ENCODE assay signal across 8 cellular contexts in genomic region chr9:82332018-82332773, GRCh38.
DNase-seq lines count a peak whose midpoint lies in the region; ATAC-seq and TF ChIP-seq lines count a peak whose summit lies in the region.
"Had no signal": no experiment of that assay in that cellular context is flagged by ENCODE, and none has a peak within 500 bp of the region (broad histone marks: within the 10 kb centered on the region; RNA-seq: fewer than 3 reads in every experiment).

No MANE protein-coding gene starts in this region.

- no peaks in the 10 kb centered on the region for H3K9me2 ChIP-seq in PC-3 (replicated peaks; ENCODE audit: low read length)

- H3K4me3 ChIP-seq in PC-3 (ENCODE audit: low read length) (peak overlapping the region; percentile 48; the same call in 1 of the 2 replicates), fibroblast of villous mesenchyme (ENCODE audit: low read depth, low read length) (no peak overlapping the region)
- H3K4me3 ChIP-seq: coronary artery had no signal

- H3K9me3 ChIP-seq in PC-3 (ENCODE audit: low read length): no peaks in the 10 kb centered on the region

- CTCF ChIA-PET in PC-3 (lab: Charles Lee): no interaction called here

- H2AFZ ChIP-seq in PC-3 (ENCODE audit: low read length): peak overlapping the region; percentile 82

- no peaks in the 10 kb centered on the region for H3K36me3 ChIP-seq in PC-3 (ENCODE audit: low read depth, low read length)

- peak overlapping the region; percentile 79 for H3K4me2 ChIP-seq in PC-3 (ENCODE audit: low read length)

- intact Hi-C loops in PC-3 (cut with micrococcal nuclease): no loop called here

- DNase-seq in H4 (ENCODE audit: low spot score) (peak; percentile 56), PC-3 (peak; percentile 75), fibroblast of villous mesenchyme (ENCODE audit: low read depth) (peak; percentile 64), stromal cell of bone marrow (ENCODE audit: low read depth) (peak; percentile 17), NCI-H1930 (lab: John Stamatoyannopoulos, UW) (no peak), GF-D8 (lab: John Stamatoyannopoulos, UW) (no peak)
- DNase-seq in activated T-cell treated with anti-CD3 and anti-CD28 coated beads, Interleukin-2, amount 50 U/mL, for 1 hour: no peak

- H3K27me3 ChIP-seq in PC-3 (ENCODE audit: low read length): no peaks in the 10 kb centered on the region

- POLR2A ChIA-PET in PC-3 (lab: Charles Lee; ENCODE audit: unreplicated experiment): interaction anchor here (0.7 kb wide), 1 partner anchor 228 kb away, joined by 3 read pairs; no protein-coding TSS in a partner anchor

- H4K20me1 ChIP-seq in PC-3 (ENCODE audit: low read length): no peaks in the 10 kb centered on the region

- no TSS peak for BruUV-seq in PC-3 (replicated peaks; lab: Mats Ljungman, UMichigan)

- H3K9ac ChIP-seq in PC-3 (ENCODE audit: low read length): no peak overlapping the region

- H3F3A ChIP-seq in PC-3 (ENCODE audit: low read length, unreplicated experiment): peaks cover 4% of the 10 kb centered on the region

- no peaks in the 10 kb centered on the region for H3K79me2 ChIP-seq in PC-3 (ENCODE audit: low read length)

- no peak for TF ChIP-seq CTCF in PC-3 (conservative IDR thresholded peaks at IDR 0.05; ENCODE audit: low read depth, low read length)
- TF ChIP-seq CTCF in fibroblast of villous mesenchyme (IDR thresholded peaks at IDR 0.05; ENCODE audit: insufficient read depth, low read depth, low read length): no peak

- peak overlapping the region; percentile 76 for H3K27ac ChIP-seq in PC-3 (ENCODE audit: low read length)
- H3K27ac ChIP-seq: coronary artery had no signal

- H3K4me1 ChIP-seq in PC-3 (ENCODE audit: insufficient read depth, low read length): peaks cover 23% of the 10 kb centered on the region

- peak; percentile 42 for ATAC-seq in PC-3

Comparison
In these comparisons a context has a peak if more than half of its experiments do, and no peak if none do; other contexts are left out.
1. DNase-seq: peak in H4 (single experiment), PC-3 (single experiment), fibroblast of villous mesenchyme (single experiment) and stromal cell of bone marrow (single experiment); none in activated T-cell treated with anti-CD3 and anti-CD28 coated beads, Interleukin-2, amount 50 U/mL, for 1 hour (single experiment), NCI-H1930 (0 of 2) and GF-D8 (single experiment).